Comparison of ENCODE assay signal across 2 cellular contexts in genomic region chr11:17267576-17267975, GRCh38.
TF ChIP-seq lines count a peak whose summit lies in the region.

No MANE protein-coding gene starts in this region.

TF ChIP-seq in HCT116, 20 proteins besides CTCF, POLR2A, EP300 and RAD21:
- peak; percentile 64 for TF ChIP-seq ZBTB33 (IDR thresholded peaks at IDR 0.05; ENCODE audit: extremely low read depth, insufficient replicate concordance, low read length)
- no peak; the same call in 1 of the 2 replicates for TF ChIP-seq ELF1 (IDR thresholded peaks at IDR 0.05; ENCODE audit: borderline replicate concordance, low read depth)
- no peak for TF ChIP-seq REST (IDR thresholded peaks at IDR 0.05; ENCODE audit: low read depth)
- peak; percentile 91 for TF ChIP-seq SIN3A (IDR thresholded peaks at IDR 0.05; ENCODE audit: low read depth)
- peak; percentile 85 for TF ChIP-seq CEBPB (IDR thresholded peaks at IDR 0.05; ENCODE audit: low read depth)
- TF ChIP-seq JUND (IDR thresholded peaks at IDR 0.05) = peak; percentile 96
- TF ChIP-seq TCF7L2 (IDR thresholded peaks at IDR 0.05; ENCODE audit: borderline replicate concordance, extremely low read depth, insufficient read depth, insufficient read length) = peak; percentile 24
- TF ChIP-seq ZNF274 (IDR thresholded peaks at IDR 0.05; ENCODE audit: low read depth, low read length) = no peak
- TF ChIP-seq FOSL1 (IDR thresholded peaks at IDR 0.05; ENCODE audit: low read depth) = peak; percentile 94
- TF ChIP-seq ATF3 (IDR thresholded peaks at IDR 0.05) = no peak
- TF ChIP-seq EGR1 (IDR thresholded peaks at IDR 0.05; ENCODE audit: low read depth) = no peak
- no peak; the same call in 1 of the 2 replicates for TF ChIP-seq SRF (IDR thresholded peaks at IDR 0.05; ENCODE audit: low read depth)
- TF ChIP-seq POLR2AphosphoS5 (IDR thresholded peaks at IDR 0.05; ENCODE audit: low read depth, low read length) = peak; percentile 49; the same call in 1 of the 2 replicates
- TF ChIP-seq EZH2phosphoT487 (IDR thresholded peaks at IDR 0.05; ENCODE audit: borderline replicate concordance) = no peak
- TF ChIP-seq MAX (IDR thresholded peaks at IDR 0.05) = peak; percentile 87
- peak; percentile 93 for TF ChIP-seq SP1 (IDR thresholded peaks at IDR 0.05; ENCODE audit: low read depth)
- peak; percentile 99 for TF ChIP-seq CBX3 (IDR thresholded peaks at IDR 0.05; ENCODE audit: low read depth)
- TF ChIP-seq ZFX (IDR thresholded peaks at IDR 0.05) = no peak
- TF ChIP-seq EZH2 (IDR thresholded peaks at IDR 0.05) = no peak
- TF ChIP-seq YY1 (IDR thresholded peaks at IDR 0.05; ENCODE audit: extremely low read depth, insufficient replicate concordance, low read depth, low read length) = peak; percentile 64

TF ChIP-seq in HepG2, 621 proteins besides CTCF, POLR2A, EP300 and RAD21:
- no peak for TF ChIP-seq DR1 (CRISPR knock-in tag; IDR thresholded peaks at IDR 0.05)
- no peak for TF ChIP-seq ZNF597 (CRISPR knock-in tag; IDR thresholded peaks at IDR 0.05)
- no peak for TF ChIP-seq REST (IDR thresholded peaks at IDR 0.05; ENCODE audit: borderline replicate concordance in 1 of 2, low read depth in 1 of 2, low read length in 2 of 2)
- TF ChIP-seq NONO (IDR thresholded peaks at IDR 0.05) = no peak
- no peak for TF ChIP-seq NONO (CRISPR knock-in tag; conservative IDR thresholded peaks at IDR 0.05)
- TF ChIP-seq DNMT3B (CRISPR knock-in tag; conservative IDR thresholded peaks at IDR 0.05) = no peak
- TF ChIP-seq BORCS8-MEF2B (CRISPR knock-in tag; IDR thresholded peaks at IDR 0.05) = no peak
- no peak for TF ChIP-seq ISL2 (CRISPR knock-in tag; IDR thresholded peaks at IDR 0.05)
- TF ChIP-seq IRF2 (CRISPR knock-in tag; IDR thresholded peaks at IDR 0.05) = no peak
- no peak for TF ChIP-seq GABPB1 (CRISPR knock-in tag; IDR thresholded peaks at IDR 0.05)
- TF ChIP-seq NFKB2 (CRISPR knock-in tag; IDR thresholded peaks at IDR 0.05; ENCODE audit: borderline replicate concordance) = no peak
- TF ChIP-seq FOXA3 (CRISPR knock-in tag; IDR thresholded peaks at IDR 0.05) = no peak
- TF ChIP-seq PCBP1 (IDR thresholded peaks at IDR 0.05; ENCODE audit: borderline replicate concordance, low read depth, low read length) = no peak
